Comparison of ENCODE assay signal across 20 cellular contexts in the genomic region with DNA sequence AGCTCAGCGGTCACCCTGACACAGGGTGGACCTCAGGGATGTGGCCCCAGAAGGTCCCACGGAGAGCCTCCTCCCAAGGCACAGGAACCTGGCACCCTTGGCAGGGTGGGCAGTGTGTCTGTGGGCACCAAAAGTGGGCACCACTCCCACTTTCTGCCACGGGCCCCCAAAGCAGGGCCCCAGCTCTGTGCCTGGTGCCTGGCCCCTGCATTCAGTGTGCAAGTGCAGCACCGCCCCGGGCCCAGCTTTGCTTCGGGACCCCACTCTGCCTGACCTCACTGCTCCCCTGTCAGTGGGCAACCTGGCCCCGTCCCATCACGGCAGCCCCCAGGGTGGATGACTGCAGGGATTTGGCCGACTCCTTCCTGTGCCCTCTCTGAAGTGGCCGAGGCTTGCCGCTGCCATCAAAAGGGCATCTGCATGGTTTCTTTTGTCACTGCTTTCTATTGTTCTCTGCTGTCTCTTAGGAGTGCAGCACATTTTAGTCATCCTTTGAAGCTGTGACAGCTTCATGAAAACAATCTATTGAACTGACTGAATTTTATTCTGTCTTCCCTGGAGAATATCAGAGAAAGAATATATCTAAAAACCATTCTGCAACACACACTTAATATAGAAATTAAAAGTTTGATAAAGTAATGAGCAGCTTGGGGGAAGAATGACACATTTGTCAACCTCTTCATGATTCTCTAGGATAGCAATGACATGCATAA.
"Had no signal": no experiment of that assay in that cellular context is flagged by ENCODE, and none has a peak within 500 bp of the region (broad histone marks: within the 10 kb centered on the region; RNA-seq: fewer than 3 reads in every experiment).

No MANE protein-coding gene starts in this region.

- DNase-seq: cortex of kidney; effector CD4-positive, alpha-beta T cell; mesenchymal stem cell; naive thymus-derived CD4-positive, alpha-beta T cell; sigmoid colon; stimulated activated CD4-positive, alpha-beta T cell treated with anti-CD3 and anti-CD28 coated beads, Interleukin-2, amount 100 ng/mL, for 24 hours; stimulated activated CD4-positive, alpha-beta T cell treated with anti-CD3 and anti-CD28 coated beads, Interleukin-4, amount 100 ng/mL, for 24 hours; stimulated activated naive CD4-positive, alpha-beta T cell treated with Interleukin-2 at 50 U/mL for 16 hours; stomach; thyroid gland; trophoblast cell had no signal

- H3K27ac Mint-ChIP-seq: mesothelial cell of epicardium; naive thymus-derived CD4-positive, alpha-beta T cell; nephron; progenitor cell of endocrine pancreas; stimulated activated effector memory CD8-positive, alpha-beta T cell treated with anti-CD3 and anti-CD28 coated beads, Interleukin-12 subunit alpha, Interleukin-12 subunit beta, amount 100 ng/mL, for 72 hours had no signal

- H3K27me3 ChIP-seq: sigmoid colon, stomach, thyroid gland had no signal

- H3K4me3 ChIP-seq: sigmoid colon, stomach, thyroid gland had no signal

- H2AFZ ChIP-seq: parathyroid adenoma had no signal

- H3K4me3 Mint-ChIP-seq: mesothelial cell of epicardium; naive thymus-derived CD4-positive, alpha-beta T cell; nephron; stimulated activated effector memory CD8-positive, alpha-beta T cell treated with anti-CD3 and anti-CD28 coated beads, Interleukin-12 subunit alpha, Interleukin-12 subunit beta, amount 100 ng/mL, for 72 hours had no signal

- H3K9ac ChIP-seq: parathyroid adenoma had no signal

- ATAC-seq: left lobe of liver; naive thymus-derived CD4-positive, alpha-beta T cell; right cardiac atrium; stimulated activated effector memory CD8-positive, alpha-beta T cell treated with anti-CD3 and anti-CD28 coated beads, Interleukin-12 subunit alpha, Interleukin-12 subunit beta, amount 100 ng/mL, for 72 hours had no signal

- H3K36me3 ChIP-seq: sigmoid colon, stomach, thyroid gland had no signal

- H3K4me1 ChIP-seq: parathyroid adenoma, sigmoid colon, stomach, thyroid gland had no signal

- H3K9me3 ChIP-seq: sigmoid colon, stomach, thyroid gland had no signal

- H3K27me3 Mint-ChIP-seq: naive thymus-derived CD4-positive, alpha-beta T cell; progenitor cell of endocrine pancreas had no signal

- H3K27ac ChIP-seq: parathyroid adenoma, sigmoid colon, stomach, thyroid gland had no signal

- H3K79me2 ChIP-seq: parathyroid adenoma had no signal

- H3K9me3 Mint-ChIP-seq: stimulated activated effector memory CD8-positive, alpha-beta T cell treated with anti-CD3 and anti-CD28 coated beads, Interleukin-12 subunit alpha, Interleukin-12 subunit beta, amount 100 ng/mL, for 72 hours had no signal

- FAIRE-seq: frontal cortex, keratinocyte had no signal

- H3K4me1 Mint-ChIP-seq: mesothelial cell of epicardium; nephron; stimulated activated effector memory CD8-positive, alpha-beta T cell treated with anti-CD3 and anti-CD28 coated beads, Interleukin-12 subunit alpha, Interleukin-12 subunit beta, amount 100 ng/mL, for 72 hours had no signal

- H3K36me3 Mint-ChIP-seq: mesothelial cell of epicardium; naive thymus-derived CD4-positive, alpha-beta T cell; stimulated activated effector memory CD8-positive, alpha-beta T cell treated with anti-CD3 and anti-CD28 coated beads, Interleukin-12 subunit alpha, Interleukin-12 subunit beta, amount 100 ng/mL, for 72 hours had no signal
